Comparison of ENCODE assay signal across 18 cellular contexts in genomic region chr17:9199474-9200196, GRCh38.
DNase-seq lines count a peak whose midpoint lies in the region; ATAC-seq and TF ChIP-seq lines count a peak whose summit lies in the region.
"Had no signal": no experiment of that assay in that cellular context is flagged by ENCODE, and none has a peak within 500 bp of the region (broad histone marks: within the 10 kb centered on the region; RNA-seq: fewer than 3 reads in every experiment).

No MANE protein-coding gene starts in this region.

- DNase-seq in ELF-1 (ENCODE audit: low read depth, low spot score) (peak; percentile 29), myocyte (ENCODE audit: low read depth) (peak; percentile 11), GM10266 (ENCODE audit: extremely low spot score) (no peak), NCI-H510A (lab: John Stamatoyannopoulos, UW) (no peak)
- no peak for DNase-seq in stimulated activated CD8-positive, alpha-beta memory T cell treated with anti-CD3 and anti-CD28 coated beads, Interleukin-4, amount 100 ng/mL, for 48 hours
- DNase-seq: activated CD4-positive, alpha-beta T cell treated with anti-CD3 and anti-CD28 coated beads for 36 hours; activated naive CD4-positive, alpha-beta T cell treated with Interleukin-2 at 50 U/mL for 16 hours; Calu3; GDM1; islet precursor cell; Karpas-422; NCI-H1436; occipital lobe; SIG-M5; stimulated activated CD4-positive, alpha-beta T cell treated with anti-CD3 and anti-CD28 coated beads, Interleukin-4, amount 100 ng/mL, for 24 hours had no signal

- no peak for TF ChIP-seq EP300 in Ishikawa (IDR thresholded peaks at IDR 0.05; ENCODE audit: borderline replicate concordance)

- no peak for TF ChIP-seq CTCF in GM10266 (IDR thresholded peaks at IDR 0.05; ENCODE audit: control insufficient read depth, insufficient read depth, low read depth, missing control alignments)

- ATAC-seq in esophagus mucosa (peak; percentile 61), HG03342 (IDR thresholded peaks at IDR 0.05; ENCODE audit: unreplicated experiment) (no peak)
- ATAC-seq: activated CD4-positive, alpha-beta T cell treated with anti-CD3 and anti-CD28 coated beads for 36 hours had no signal

- TF ChIP-seq RAD21 in Ishikawa (IDR thresholded peaks at IDR 0.05; ENCODE audit: low read depth) = no peak

TF ChIP-seq in Ishikawa, 13 proteins besides CTCF, POLR2A, EP300 and RAD21:
- no peak for TF ChIP-seq YY1 (IDR thresholded peaks at IDR 0.05; ENCODE audit: low read depth)
- peak; percentile 82 for TF ChIP-seq USF1 (IDR thresholded peaks at IDR 0.05)

Comparison
In these comparisons a context has a peak if more than half of its experiments do, and no peak if none do; other contexts are left out.
1. DNase-seq: peak in ELF-1 (single experiment) and myocyte (single experiment); none in GM10266 (single experiment), stimulated activated CD8-positive, alpha-beta memory T cell treated with anti-CD3 and anti-CD28 coated beads, Interleukin-4, amount 100 ng/mL, for 48 hours (single experiment) and NCI-H510A (single experiment).